ENCODE assay signal across 1 cellular context in the genomic region with DNA sequence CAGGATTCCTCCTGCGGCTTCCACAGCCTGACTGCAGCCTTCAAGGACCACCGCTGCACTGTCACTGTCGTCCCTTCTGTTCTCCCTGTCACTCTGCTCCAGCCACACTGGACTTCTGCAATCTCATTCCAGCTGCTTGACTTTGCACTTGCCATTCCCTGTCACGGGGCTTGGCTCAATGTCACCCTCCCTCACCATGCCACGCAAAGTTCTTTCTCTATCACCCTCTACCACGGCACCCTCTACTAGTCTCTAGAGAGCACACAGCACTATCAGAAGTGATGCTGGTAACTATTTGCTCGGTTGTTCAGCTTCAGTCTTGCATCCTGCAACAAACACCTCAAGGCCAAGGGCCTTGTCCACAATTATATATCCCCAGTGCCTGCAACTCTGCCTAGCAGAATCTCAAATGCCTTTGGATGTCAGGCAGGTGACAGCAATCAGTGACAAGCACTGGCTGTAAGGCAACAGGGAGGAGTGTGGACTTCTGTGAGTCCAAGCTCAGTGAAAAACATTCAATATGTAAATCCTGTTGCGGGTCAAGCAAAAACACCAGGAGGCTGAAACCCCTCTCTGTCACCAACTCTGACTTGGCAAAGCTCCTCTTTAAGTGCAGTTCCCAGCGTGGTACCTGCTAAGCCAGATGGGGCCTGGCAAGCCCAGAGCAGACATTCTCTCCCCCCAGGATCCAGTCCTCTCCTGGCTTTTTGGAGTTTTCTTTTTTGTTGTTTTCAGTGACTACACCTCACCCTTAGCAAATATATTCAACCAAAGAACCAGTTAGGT.
TF ChIP-seq lines count a peak whose summit lies in the region.

No MANE protein-coding gene starts in this region.

TF ChIP-seq in H1, 55 proteins besides CTCF, POLR2A, EP300 and RAD21 (continued from another document):
- no peak for TF ChIP-seq CBX8 (IDR thresholded peaks at IDR 0.05; ENCODE audit: borderline replicate concordance, low read depth, low read length)
- no peak for TF ChIP-seq CEBPB (IDR thresholded peaks at IDR 0.05; ENCODE audit: low read depth, low read length)
- TF ChIP-seq GTF2F1 (IDR thresholded peaks at IDR 0.05; ENCODE audit: borderline replicate concordance, low read depth, low read length), result no peak
- no peak for TF ChIP-seq BCL11A (IDR thresholded peaks at IDR 0.05; ENCODE audit: low read depth in 2 of 2, low read length in 2 of 2)
- TF ChIP-seq, protein P1, sequence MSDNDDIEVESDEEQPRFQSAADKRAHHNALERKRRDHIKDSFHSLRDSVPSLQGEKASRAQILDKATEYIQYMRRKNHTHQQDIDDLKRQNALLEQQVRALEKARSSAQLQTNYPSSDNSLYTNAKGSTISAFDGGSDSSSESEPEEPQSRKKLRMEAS (IDR thresholded peaks at IDR 0.05), result no peak
- TF ChIP-seq JUN (IDR thresholded peaks at IDR 0.05; ENCODE audit: low read depth, low read length), result no peak
- TF ChIP-seq SIX5 (IDR thresholded peaks at IDR 0.05; ENCODE audit: low read depth, low read length), result no peak
- TF ChIP-seq POLR2AphosphoS5 (IDR thresholded peaks at IDR 0.05; ENCODE audit: low read depth, low read length), result no peak
- TF ChIP-seq TBP (IDR thresholded peaks at IDR 0.05; ENCODE audit: low read depth, low read length), result no peak
- TF ChIP-seq SAP30 (IDR thresholded peaks at IDR 0.05; ENCODE audit: insufficient read depth, insufficient replicate concordance, low read length), result no peak
- TF ChIP-seq KDM1A (IDR thresholded peaks at IDR 0.05; ENCODE audit: borderline replicate concordance, low read length), result no peak
- TF ChIP-seq SP1 (IDR thresholded peaks at IDR 0.05; ENCODE audit: low read depth, low read length), result no peak
- no peak for TF ChIP-seq EZH2 (IDR thresholded peaks at IDR 0.05; ENCODE audit: low read depth, low read length, severe bottlenecking)
TF ChIP-seq in H1: peak in this region for 0.
